In the genomic region with DNA sequence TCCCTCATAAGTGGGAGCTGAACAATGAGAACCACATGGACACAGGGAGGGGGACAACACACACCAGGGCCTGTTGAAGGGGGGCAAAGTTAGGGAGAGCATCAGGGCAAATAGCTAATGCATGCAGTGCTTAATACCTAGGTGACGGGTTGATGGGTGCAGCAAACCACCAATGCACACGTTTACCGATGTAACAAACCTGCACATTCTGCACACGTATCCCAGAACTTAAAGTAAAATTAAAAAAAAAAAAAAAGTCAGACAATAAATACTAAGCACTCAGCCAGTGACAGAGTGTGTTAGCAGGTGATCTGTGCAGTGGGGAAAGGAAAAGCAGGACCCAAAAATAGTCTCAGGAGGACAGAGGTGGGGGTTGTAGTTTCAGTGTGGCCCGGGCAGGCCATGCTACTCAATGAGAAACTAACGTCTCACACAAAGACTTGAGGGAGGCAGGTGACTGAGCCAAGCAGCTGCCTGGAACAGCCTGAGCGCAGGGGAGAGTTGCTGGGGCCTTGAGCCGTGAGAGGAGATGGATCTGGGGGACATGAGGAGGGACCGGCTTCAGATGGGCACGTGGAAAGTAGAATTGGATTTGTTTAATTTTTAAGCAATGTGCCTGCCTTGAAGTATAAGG, we compare ENCODE assay signal across 16 cellular contexts. TPM values are rescaled to one million over a fixed set of nuclear protein-coding genes. Genes with fewer than 3 reads are reported as not detected.
DNase-seq lines count a peak whose midpoint lies in the region; ATAC-seq and TF ChIP-seq lines count a peak whose summit lies in the region.
"Had no signal": no experiment of that assay in that cellular context is flagged by ENCODE, and none has a peak within 500 bp of the region (broad histone marks: within the 10 kb centered on the region; RNA-seq: fewer than 3 reads in every experiment).

No MANE protein-coding gene starts in this region.

- DNase-seq in nephron progenitor cell (no peak), NAMALWA (ENCODE audit: low spot score) (no peak), left cardiac atrium (no peak), NCI-H2107 (lab: John Stamatoyannopoulos, UW) (no peak)
- DNase-seq: activated T-cell treated with anti-CD3 and anti-CD28 coated beads, Interleukin-2, amount 50 U/mL, for 4 hours; CD4-positive, alpha-beta T cell; effector CD4-positive, alpha-beta T cell; kidney; NCI-H446; right cardiac atrium; SHP77 treated with DMSO at 0.1 percent for 48 hours had no signal

- H3K27ac Mint-ChIP-seq in nephron progenitor cell: peak overlapping the region; percentile 10
- H3K27ac Mint-ChIP-seq: CD4-positive, alpha-beta T cell; GM23338 had no signal

- peaks cover 36% of the 10 kb centered on the region for H3K4me1 Mint-ChIP-seq in nephron progenitor cell

- peak; percentile 88 for ATAC-seq in GM18511 (IDR thresholded peaks at IDR 0.05; ENCODE audit: unreplicated experiment)
- ATAC-seq in GM21390 (IDR thresholded peaks at IDR 0.05; ENCODE audit: unreplicated experiment): peak; percentile 74
- ATAC-seq in HG03108 (IDR thresholded peaks at IDR 0.05; ENCODE audit: unreplicated experiment): peak; percentile 83
- no peak for ATAC-seq in left cardiac atrium
- no peak for ATAC-seq in HG03520 (IDR thresholded peaks at IDR 0.05; ENCODE audit: unreplicated experiment)
- ATAC-seq: activated T-cell treated with anti-CD3 and anti-CD28 coated beads, Interleukin-2, amount 50 U/mL, for 4 hours; GM23338 had no signal

- H3K4me3 Mint-ChIP-seq in nephron progenitor cell: no peak overlapping the region
- H3K4me3 Mint-ChIP-seq: activated T-cell treated with anti-CD3 and anti-CD28 coated beads, Interleukin-2, amount 50 U/mL, for 4 hours; CD4-positive, alpha-beta T cell; GM23338 had no signal

- H3K36me3 Mint-ChIP-seq in nephron progenitor cell (ENCODE audit: low read depth): peaks cover 19% of the 10 kb centered on the region

- intact Hi-C loops in left cardiac atrium (cut with DNase I): no loop called here

- H3K9me3 Mint-ChIP-seq in nephron progenitor cell: peaks cover 11% of the 10 kb centered on the region
- H3K9me3 Mint-ChIP-seq: activated T-cell treated with anti-CD3 and anti-CD28 coated beads, Interleukin-2, amount 50 U/mL, for 4 hours; CD4-positive, alpha-beta T cell; GM23338 had no signal

- no peak for TF ChIP-seq CTCF in nephron progenitor cell (IDR thresholded peaks at IDR 0.05)

- peaks cover 10% of the 10 kb centered on the region for H3K27me3 Mint-ChIP-seq in nephron progenitor cell (ENCODE audit: low read depth, poor library complexity)
- H3K27me3 Mint-ChIP-seq: CD4-positive, alpha-beta T cell had no signal

RNA-seq across cellular contexts. Expression of gene ANKDD1A, which starts 18.4 kb away (rescaled TPM):
- total RNA-seq in left cardiac atrium: 1 to 10 TPM; 3.9 to 5.0 TPM

RNA-seq across cellular contexts. Expression of gene SPG21, which starts 59.6 kb away (rescaled TPM):
- 10 to 100 TPM; 54.0 to 58.6 TPM for total RNA-seq in left cardiac atrium

Comparison
In these comparisons a context has a peak if more than half of its experiments do, and no peak if none do; other contexts are left out.
1. ATAC-seq: peak in GM18511 (single experiment), GM21390 (single experiment) and HG03108 (single experiment); none in left cardiac atrium (0 of 2) and HG03520 (single experiment).